Comparison of ENCODE assay signal across 1 cellular context in genomic region chr17:13601776-13602551, GRCh38.
TF ChIP-seq lines count a peak whose summit lies in the region.

HS3ST3A1 (minus strand) TSS chr17:13601929; CDS start chr17:13601129, 800 bp downstream.

TF ChIP-seq in SK-N-SH, 30 proteins besides CTCF, POLR2A, EP300 and RAD21 (continued from another document):
- TF ChIP-seq, protein P1, sequence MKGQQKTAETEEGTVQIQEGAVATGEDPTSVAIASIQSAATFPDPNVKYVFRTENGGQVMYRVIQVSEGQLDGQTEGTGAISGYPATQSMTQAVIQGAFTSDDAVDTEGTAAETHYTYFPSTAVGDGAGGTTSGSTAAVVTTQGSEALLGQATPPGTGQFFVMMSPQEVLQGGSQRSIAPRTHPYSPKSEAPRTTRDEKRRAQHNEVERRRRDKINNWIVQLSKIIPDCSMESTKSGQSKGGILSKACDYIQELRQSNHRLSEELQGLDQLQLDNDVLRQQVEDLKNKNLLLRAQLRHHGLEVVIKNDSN (IDR thresholded peaks at IDR 0.05; ENCODE audit: borderline replicate concordance, low read depth): peak; percentile 66
- no peak for TF ChIP-seq TEAD4 (IDR thresholded peaks at IDR 0.05; ENCODE audit: borderline replicate concordance, insufficient read depth)
- no peak for TF ChIP-seq IRF3 (IDR thresholded peaks at IDR 0.05; ENCODE audit: low read depth, low read length)
- TF ChIP-seq CHD2 (IDR thresholded peaks at IDR 0.05; ENCODE audit: low read length, partially characterized antibody): no peak
- no peak for TF ChIP-seq USF2 (IDR thresholded peaks at IDR 0.05; ENCODE audit: borderline replicate concordance, low read depth, low read length)
- TF ChIP-seq PBX3 (IDR thresholded peaks at IDR 0.05): peak; percentile 90
